In the genomic region with DNA sequence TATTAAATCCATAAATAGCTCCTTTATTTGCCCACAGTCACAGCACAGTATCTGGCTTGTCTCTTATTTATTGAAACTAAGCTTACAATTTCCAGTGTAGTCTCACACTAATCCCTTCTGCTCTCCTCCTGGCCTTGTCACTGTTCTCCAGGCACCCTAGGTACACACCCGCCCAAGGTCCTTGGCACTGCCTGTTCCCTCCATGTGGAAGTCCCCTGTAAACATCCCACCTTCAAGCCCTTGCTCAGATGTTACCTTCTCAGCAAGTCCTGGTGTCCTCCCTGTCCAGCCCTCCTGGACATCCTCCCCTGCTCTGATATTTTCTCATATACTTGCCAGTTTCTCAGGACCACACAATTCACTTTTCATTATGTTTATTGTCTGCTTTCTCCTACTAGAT, we compare ENCODE assay signal across 24 cellular contexts. TPM values are rescaled to one million over a fixed set of nuclear protein-coding genes. Genes with fewer than 3 reads are reported as not detected.
A peak's percentile ranks its signal among the peaks of the same experiment; 100 is the strongest.
DNase-seq lines count a peak whose midpoint lies in the region; ATAC-seq and TF ChIP-seq lines count a peak whose summit lies in the region.
"Had no signal": no experiment of that assay in that cellular context is flagged by ENCODE, and none has a peak within 500 bp of the region (broad histone marks: within the 10 kb centered on the region; RNA-seq: fewer than 3 reads in every experiment).

No MANE protein-coding gene starts in this region.

- H3K27ac Mint-ChIP-seq in brain (peak overlapping the region; percentile 78 to 99 (median 96)), type B pancreatic cell (peak overlapping the region; percentile 6)
- H3K27ac Mint-ChIP-seq: IgD-negative memory B cell had no signal

- H3K36me3 Mint-ChIP-seq in brain (peaks cover 57% of the 10 kb centered on the region), type B pancreatic cell (peaks cover 23% of the 10 kb centered on the region)
- H3K36me3 Mint-ChIP-seq: IgD-negative memory B cell had no signal

- no peaks in the 10 kb centered on the region for H3K9me3 Mint-ChIP-seq in brain
- no peaks in the 10 kb centered on the region for H3K9me3 Mint-ChIP-seq in type B pancreatic cell
- H3K9me3 Mint-ChIP-seq: CD4-positive, alpha-beta memory T cell; IgD-negative memory B cell had no signal

- TF ChIP-seq CTCF in brain (conservative IDR thresholded peaks at IDR 0.05) (no peak), type B pancreatic cell (conservative IDR thresholded peaks at IDR 0.05) (no peak)

- peak; percentile 7 for DNase-seq in NCI-H82 treated with DMSO at 0.1 percent for 48 hours (lab: John Stamatoyannopoulos, UW; ENCODE audit: unreplicated experiment)
- DNase-seq in mesenteric fat pad (ENCODE audit: low spot score) = peak; percentile 26
- no peak for DNase-seq in type B pancreatic cell (ENCODE audit: extremely low spot score, unreplicated experiment)
- no peak for DNase-seq in central memory CD4-positive, alpha-beta T cell
- no peak for DNase-seq in putamen (ENCODE audit: low spot score)
- DNase-seq: ACHN; Caco-2; CD4-positive, alpha-beta memory T cell; DND-41; GOT3; HCEC 1CT; Kasumi-1; MG63; NCI-H1417; NCI-H1694 treated with DMSO at 0.1 percent for 48 hours; NCI-H2081 treated with DMSO at 0.1 percent for 48 hours; NCI-H446 treated with DMSO at 0.1 percent for 48 hours; NCI-H526 treated with DMSO at 0.1 percent for 48 hours; PC-9; RPMI8226; SHP77 had no signal

- H3K4me3 Mint-ChIP-seq in brain = peak overlapping the region in 2 of 5 experiments; percentile 29 to 60
- H3K4me3 Mint-ChIP-seq in type B pancreatic cell = no peak overlapping the region
- H3K4me3 Mint-ChIP-seq: CD4-positive, alpha-beta memory T cell; IgD-negative memory B cell had no signal

- no peak for ATAC-seq in HG03108 (IDR thresholded peaks at IDR 0.05; ENCODE audit: unreplicated experiment)

- H3K27me3 Mint-ChIP-seq in brain (no peaks in the 10 kb centered on the region), type B pancreatic cell (no peaks in the 10 kb centered on the region)
- H3K27me3 Mint-ChIP-seq: CD4-positive, alpha-beta memory T cell had no signal

- H3K4me1 Mint-ChIP-seq in brain (peaks cover 60% of the 10 kb centered on the region), type B pancreatic cell (ENCODE audit: unreplicated experiment) (peaks cover 39% of the 10 kb centered on the region)
- H3K4me1 Mint-ChIP-seq: CD4-positive, alpha-beta memory T cell; IgD-negative memory B cell had no signal

RNA-seq across cellular contexts. Expression of a gene that starts 44.2 kb away (rescaled TPM):
- polyA plus RNA-seq in brain (ENCODE audit: insufficient read depth, low read depth, low replicate concordance) = not detected
- total RNA-seq in mesenteric fat pad (0.19 TPM), type B pancreatic cell (ENCODE audit: low replicate concordance) (0.26 and 8.0 TPM in 2 replicates)
- total RNA-seq: Caco-2 had no signal
- polyA plus RNA-seq: IgD-negative memory B cell had no signal

RNA-seq across cellular contexts. Expression of a gene that starts 50.5 kb away (rescaled TPM):
- 298 TPM for polyA plus RNA-seq in brain (ENCODE audit: insufficient read depth, low read depth, low replicate concordance)
- total RNA-seq in mesenteric fat pad (77.0 TPM), type B pancreatic cell (ENCODE audit: low replicate concordance) (43.1 and 48.8 TPM in 2 replicates)

RNA-seq across cellular contexts. Expression of a gene that starts 52.8 kb away (rescaled TPM):
- 16.8 TPM for polyA plus RNA-seq in brain (ENCODE audit: insufficient read depth, low read depth, low replicate concordance)
- total RNA-seq in mesenteric fat pad (21.3 TPM), type B pancreatic cell (ENCODE audit: low replicate concordance) (12.0 and 13.9 TPM in 2 replicates)

RNA-seq across cellular contexts. Expression of a gene that starts 53.3 kb away (rescaled TPM):
- not detected for polyA plus RNA-seq in brain (ENCODE audit: insufficient read depth, low read depth, low replicate concordance)
- total RNA-seq in mesenteric fat pad (not detected), type B pancreatic cell (ENCODE audit: low replicate concordance) (0.10 TPM in 1 of 2 replicates, not detected in the other)
- total RNA-seq: Caco-2 had no signal
- polyA plus RNA-seq: IgD-negative memory B cell had no signal

Comparison
In these comparisons a context has a peak if more than half of its experiments do, and no peak if none do; other contexts are left out.
1. DNase-seq: peak in NCI-H82 treated with DMSO at 0.1 percent for 48 hours (single experiment) and mesenteric fat pad (single experiment); none in type B pancreatic cell (single experiment), central memory CD4-positive, alpha-beta T cell (single experiment) and putamen (single experiment).